1 cellular context compared by ENCODE assay signal in genomic region chr1:247368501-247368900, GRCh38.
TF ChIP-seq lines count a peak whose summit lies in the region.

No MANE protein-coding gene starts in this region.

TF ChIP-seq in GM23338, 12 proteins besides CTCF, POLR2A, EP300 and RAD21 (continued from another document):
- no peak for TF ChIP-seq ZNF462 (CRISPR knock-in tag; IDR thresholded peaks at IDR 0.05)
- TF ChIP-seq POLR2AphosphoS5 (IDR thresholded peaks at IDR 0.05; ENCODE audit: low read depth) = no peak
- no peak for TF ChIP-seq EZH2 (IDR thresholded peaks at IDR 0.05; ENCODE audit: low read depth, unreplicated experiment)
- no peak for TF ChIP-seq REST (IDR thresholded peaks at IDR 0.05; ENCODE audit: unreplicated experiment)
